In genomic region chr4:136687118-136687517, GRCh38 we compare ENCODE assay signal across 22 cellular contexts.
DNase-seq lines count a peak whose midpoint lies in the region; ATAC-seq and TF ChIP-seq lines count a peak whose summit lies in the region.
"Had no signal": no experiment of that assay in that cellular context is flagged by ENCODE, and none has a peak within 500 bp of the region (broad histone marks: within the 10 kb centered on the region; RNA-seq: fewer than 3 reads in every experiment).

No MANE protein-coding gene starts in this region.

- H3K27me3 ChIP-seq in IMR-90 (ENCODE audit: control insufficient read depth, insufficient read depth, low read length) = no peaks in the 10 kb centered on the region
- H3K27me3 ChIP-seq in PC-3 (ENCODE audit: low read length) = no peaks in the 10 kb centered on the region
- H3K27me3 ChIP-seq: heart right ventricle had no signal

- WGBS in IMR-90 (ENCODE audit: extremely low coverage in 2 of 2, insufficient read length in 1 of 2), 2 experiments = 100% methylated on average over 2 of the region's 6 CpGs; no CpG with 5 or more reads in 1 of the 2 experiments

- H3K27me3 Mint-ChIP-seq in activated naive CD8-positive, alpha-beta T cell treated with anti-CD3 and anti-CD28 coated beads for 36 hours = no peaks in the 10 kb centered on the region
- H3K27me3 Mint-ChIP-seq: activated naive CD8-positive, alpha-beta T cell; naive B cell; type B pancreatic cell had no signal

- TF ChIP-seq CTCF in IMR-90 (conservative IDR thresholded peaks at IDR 0.05; ENCODE audit: low read depth, low read length) (peak; percentile 30; the same call in 1 of the 2 replicates), PC-3 (conservative IDR thresholded peaks at IDR 0.05; ENCODE audit: low read depth, low read length) (no peak)

- H2BK15ac ChIP-seq in IMR-90 (ENCODE audit: low read depth, low read length) = no peak overlapping the region

- no peak overlapping the region for H3K18ac ChIP-seq in IMR-90 (ENCODE audit: low read depth, low read length)

- no peaks in the 10 kb centered on the region for H3F3A ChIP-seq in PC-3 (ENCODE audit: low read length, unreplicated experiment)

- no TSS peak for BruUV-seq in IMR-90 (replicated peaks; lab: Mats Ljungman, UMichigan)
- BruUV-seq in PC-3 (replicated peaks; lab: Mats Ljungman, UMichigan) = no TSS peak

- no peak overlapping the region for H2BK5ac ChIP-seq in IMR-90 (ENCODE audit: low read depth, low read length, poor library complexity, severe bottlenecking)

- H3K9me1 ChIP-seq in IMR-90 (ENCODE audit: insufficient read depth, low read length) = no peaks in the 10 kb centered on the region

- DNase-seq in D341Med (ENCODE audit: low spot score) (peak; percentile 17), IMR-90 (no peak), UCSD-AML1 (lab: John Stamatoyannopoulos, UW; ENCODE audit: unreplicated experiment) (peak; percentile 14), iPS-NIHi11 (ENCODE audit: low spot score) (peak; percentile 10), NCI-H1417 treated with DMSO at 0.1 percent for 48 hours (lab: John Stamatoyannopoulos, UW) (no peak), PC-3 (no peak)
- no peak for DNase-seq in activated naive CD8-positive, alpha-beta T cell treated with anti-CD3 and anti-CD28 coated beads for 36 hours
- DNase-seq: activated CD4-positive, alpha-beta T cell treated with anti-CD3 and anti-CD28 coated beads for 4 hours; activated T-cell treated with anti-CD3 and anti-CD28 coated beads for 4 hours; C1 segment of cervical spinal cord; central memory CD4-positive, alpha-beta T cell; heart right ventricle; naive B cell; NCI-H2171; PC-9; stimulated activated CD4-positive, alpha-beta T cell treated with anti-CD3 and anti-CD28 coated beads, Interleukin-2, amount 100 ng/mL, for 48 hours; T-helper 1 cell had no signal

- dilution Hi-C loops in IMR-90 (cut with HindIII; ENCODE audit: low sequenced_read_pairs, unreplicated experiment) = no loop called here

- H3K4me2 ChIP-seq in IMR-90 (ENCODE audit: low read depth, low read length) = no peak overlapping the region
- H3K4me2 ChIP-seq in PC-3 (ENCODE audit: low read length) = no peak overlapping the region
- H3K4me2 ChIP-seq: PC-9 had no signal

- H2BK20ac ChIP-seq in IMR-90 (ENCODE audit: low read depth, low read length) = no peak overlapping the region

- no peak overlapping the region for H3K56ac ChIP-seq in IMR-90 (ENCODE audit: extremely low read depth, insufficient read depth, low read length)

- no peak overlapping the region for H4K5ac ChIP-seq in IMR-90 (ENCODE audit: low read depth, low read length)

- no peak overlapping the region for H3K9ac ChIP-seq in IMR-90 (ENCODE audit: low read depth, low read length)
- H3K9ac ChIP-seq in PC-3 (ENCODE audit: low read length) = no peak overlapping the region

- H3K9me3 Mint-ChIP-seq in activated naive CD8-positive, alpha-beta T cell treated with anti-CD3 and anti-CD28 coated beads for 36 hours = no peaks in the 10 kb centered on the region
- H3K9me3 Mint-ChIP-seq: type B pancreatic cell had no signal

- H3K79me2 ChIP-seq in PC-3 (ENCODE audit: low read length) = no peaks in the 10 kb centered on the region

- no peaks in the 10 kb centered on the region for H3K9me2 ChIP-seq in PC-3 (replicated peaks; ENCODE audit: low read length)

- intact Hi-C loops in IMR-90 (cut with micrococcal nuclease) (loop anchor here (2.0 kb wide), 1 partner anchor 178 kb away; no protein-coding TSS in a partner anchor), PC-3 (cut with micrococcal nuclease) (no loop called here)

- no peak overlapping the region for H3K4me3 Mint-ChIP-seq in activated naive CD8-positive, alpha-beta T cell treated with anti-CD3 and anti-CD28 coated beads for 36 hours
- H3K4me3 Mint-ChIP-seq: activated naive CD8-positive, alpha-beta T cell; naive B cell; type B pancreatic cell had no signal

- H2BK120ac ChIP-seq in IMR-90 (ENCODE audit: low read depth, low read length) = no peak overlapping the region

- no peak overlapping the region for H3K23ac ChIP-seq in IMR-90 (ENCODE audit: low read depth, low read length)

- H4K8ac ChIP-seq in IMR-90 (ENCODE audit: low read depth in 2 of 2, low read length in 2 of 2) = no peak overlapping the region

- in situ Hi-C loops in IMR-90 (cut with MboI; ENCODE audit: low sequenced_read_pairs) = no loop called here

- no peaks in the 10 kb centered on the region for H3K4me1 Mint-ChIP-seq in activated naive CD8-positive, alpha-beta T cell treated with anti-CD3 and anti-CD28 coated beads for 36 hours
- H3K4me1 Mint-ChIP-seq: naive B cell had no signal

- no peak overlapping the region for H3K4me3 ChIP-seq in IMR-90 (ENCODE audit: insufficient read depth, low read depth, low read length)
- no peak overlapping the region for H3K4me3 ChIP-seq in PC-3 (ENCODE audit: low read length)
- H3K4me3 ChIP-seq: heart right ventricle, PC-9 had no signal

- POLR2A ChIA-PET in IMR-90 (lab: Charles Lee; ENCODE audit: unreplicated experiment) (no interaction called here), PC-3 (lab: Charles Lee; ENCODE audit: unreplicated experiment) (no interaction called here)

- no peak for TF ChIP-seq POLR2A in IMR-90 (IDR thresholded peaks at IDR 0.05; ENCODE audit: low read depth, low read length)

- H2AK5ac ChIP-seq in IMR-90 (ENCODE audit: low read depth, low read length) = no peak overlapping the region

- peak; percentile 30; the same call in 1 of the 2 replicates for TF ChIP-seq RAD21 in IMR-90 (IDR thresholded peaks at IDR 0.05; ENCODE audit: low read length)

- no peak overlapping the region for H3K27ac ChIP-seq in IMR-90 (ENCODE audit: insufficient read depth, low read length)
- no peak overlapping the region for H3K27ac ChIP-seq in PC-3 (ENCODE audit: low read length)
- H3K27ac ChIP-seq: epithelial cell of prostate, heart right ventricle, PC-9 had no signal

- no peaks in the 10 kb centered on the region for H3K9me3 ChIP-seq in IMR-90 (ENCODE audit: control insufficient read depth, insufficient read depth, low read length)
- no peaks in the 10 kb centered on the region for H3K9me3 ChIP-seq in PC-3 (ENCODE audit: low read length)
- H3K9me3 ChIP-seq: heart right ventricle had no signal

- H3K4ac ChIP-seq in IMR-90 (ENCODE audit: low read depth, low read length) = no peak overlapping the region

- H3K27ac Mint-ChIP-seq in activated naive CD8-positive, alpha-beta T cell treated with anti-CD3 and anti-CD28 coated beads for 36 hours = no peak overlapping the region
- H3K27ac Mint-ChIP-seq: activated naive CD8-positive, alpha-beta T cell; naive B cell; type B pancreatic cell had no signal

- H4K20me1 ChIP-seq in IMR-90 (ENCODE audit: insufficient read depth, low read length) = no peaks in the 10 kb centered on the region
- H4K20me1 ChIP-seq in PC-3 (ENCODE audit: low read length) = no peaks in the 10 kb centered on the region

- H3K36me3 Mint-ChIP-seq in activated naive CD8-positive, alpha-beta T cell treated with anti-CD3 and anti-CD28 coated beads for 36 hours = no peaks in the 10 kb centered on the region
- H3K36me3 Mint-ChIP-seq: activated naive CD8-positive, alpha-beta T cell; naive B cell; type B pancreatic cell had no signal

- H3K36me3 ChIP-seq in IMR-90 (ENCODE audit: control insufficient read depth, insufficient read depth, low read length) = no peaks in the 10 kb centered on the region
- no peaks in the 10 kb centered on the region for H3K36me3 ChIP-seq in PC-3 (ENCODE audit: low read depth, low read length)
- H3K36me3 ChIP-seq: heart right ventricle had no signal

- no peaks in the 10 kb centered on the region for H3K79me1 ChIP-seq in IMR-90 (ENCODE audit: low read depth in 1 of 2, low read length in 2 of 2)

- H2AFZ ChIP-seq in IMR-90 (replicated peaks; ENCODE audit: low read length, poor library complexity) (no peak overlapping the region), PC-3 (ENCODE audit: low read length) (no peak overlapping the region)
- H2AFZ ChIP-seq: PC-9 had no signal

- no peaks in the 10 kb centered on the region for H3K4me1 ChIP-seq in IMR-90 (ENCODE audit: control insufficient read depth, insufficient read depth, low read length)
- peaks cover 9% of the 10 kb centered on the region for H3K4me1 ChIP-seq in PC-3 (ENCODE audit: insufficient read depth, low read length)
- H3K4me1 ChIP-seq: heart right ventricle had no signal

- H4K91ac ChIP-seq in IMR-90 (ENCODE audit: insufficient read depth, low read depth, low read length) = no peak overlapping the region

- peak; percentile 44; the same call in 1 of the 2 replicates for ATAC-seq in IMR-90 (ENCODE audit: low read depth)
- no peak for ATAC-seq in PC-3
- no peak for ATAC-seq in GM19452 (IDR thresholded peaks at IDR 0.05; ENCODE audit: unreplicated experiment)
- ATAC-seq: heart right ventricle, left lobe of liver had no signal

- H3K14ac ChIP-seq in IMR-90 (replicated peaks; ENCODE audit: low read depth, low read length) = no peak overlapping the region

- CTCF ChIA-PET in IMR-90 (lab: Yijun Ruan, JAX) = interaction anchor here (1.5 kb wide), 1 partner anchor 178 kb away, joined by 5 read pairs; no protein-coding TSS in a partner anchor
- CTCF ChIA-PET in PC-3 (lab: Charles Lee) = no interaction called here

- no peak overlapping the region for H2AK9ac ChIP-seq in IMR-90 (replicated peaks; ENCODE audit: low read depth, low read length, poor library complexity)

TF ChIP-seq in IMR-90, 13 proteins besides CTCF, POLR2A, EP300 and RAD21 (continues in another document):
- TF ChIP-seq RFX5 (IDR thresholded peaks at IDR 0.05; ENCODE audit: low read depth, low read length) = no peak
- TF ChIP-seq CEBPB (IDR thresholded peaks at IDR 0.05; ENCODE audit: low read depth, low read length) = no peak
- no peak for TF ChIP-seq MXI1 (IDR thresholded peaks at IDR 0.05; ENCODE audit: borderline replicate concordance, low read depth, low read length)
- no peak for TF ChIP-seq NFE2L2 (IDR thresholded peaks at IDR 0.05; ENCODE audit: low read depth, low read length)
- no peak for TF ChIP-seq USF2 (IDR thresholded peaks at IDR 0.05; ENCODE audit: low read depth, low read length)
- TF ChIP-seq CHD1 (IDR thresholded peaks at IDR 0.05; ENCODE audit: low read depth, low read length) = no peak
- no peak for TF ChIP-seq SMC3 (IDR thresholded peaks at IDR 0.05; ENCODE audit: low read depth, low read length)
- no peak for TF ChIP-seq MAZ (IDR thresholded peaks at IDR 0.05; ENCODE audit: borderline replicate concordance, low read depth, low read length)
- TF ChIP-seq BHLHE40 (IDR thresholded peaks at IDR 0.05; ENCODE audit: low read depth, low read length) = no peak

Comparison
In these comparisons a context has a peak if more than half of its experiments do, and no peak if none do; other contexts are left out.
1. DNase-seq: peak in D341Med (single experiment), UCSD-AML1 (single experiment) and iPS-NIHi11 (single experiment); none in IMR-90 (single experiment), NCI-H1417 treated with DMSO at 0.1 percent for 48 hours (single experiment), PC-3 (single experiment) and activated naive CD8-positive, alpha-beta T cell treated with anti-CD3 and anti-CD28 coated beads for 36 hours (single experiment).